32 cellular contexts compared by ENCODE assay signal in the genomic region with DNA sequence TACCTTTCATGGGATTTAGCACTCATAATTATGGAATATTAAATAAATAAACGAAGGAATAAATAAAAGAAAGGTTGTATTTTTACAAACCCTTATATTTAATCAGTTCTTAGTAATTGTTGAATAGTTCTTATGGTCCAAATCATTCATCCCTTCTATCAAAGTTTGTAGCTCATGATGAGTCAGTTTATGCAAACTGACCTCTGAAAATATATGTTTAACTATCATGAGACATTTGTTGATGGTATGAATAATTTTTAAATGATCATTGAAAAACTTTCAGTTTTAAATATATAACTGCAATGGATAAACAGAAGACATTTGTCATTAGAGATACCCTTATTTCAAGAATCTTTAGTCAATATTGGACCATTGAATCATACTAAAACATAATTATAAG.
"Had no signal": no experiment of that assay in that cellular context is flagged by ENCODE, and none has a peak within 500 bp of the region (broad histone marks: within the 10 kb centered on the region; RNA-seq: fewer than 3 reads in every experiment).

No MANE protein-coding gene starts in this region.

- H3K36me3 ChIP-seq: adrenal gland, ascending aorta, brain microvascular endothelial cell, breast epithelium, cardiac muscle cell had no signal

- FAIRE-seq: astrocyte had no signal

- H3K4me3 ChIP-seq: adrenal gland, ascending aorta, body of pancreas, breast epithelium, cardiac muscle cell had no signal

- DNase-seq: activated effector memory CD4-positive, alpha-beta T cell treated with anti-CD3 and anti-CD28 coated beads, Interleukin-2, amount 50 U/mL, for 16 hours; activated effector memory CD4-positive, alpha-beta T cell treated with Interleukin-2 at 50 U/mL for 16 hours; activated gamma-delta T cell; activated naive CD4-positive, alpha-beta T cell; activated naive CD4-positive, alpha-beta T cell treated with anti-CD3 and anti-CD28 coated beads for 36 hours; activated naive CD4-positive, alpha-beta T cell treated with anti-CD3 and anti-CD28 coated beads, Interleukin-2, amount 10 ng/mL, durations not matched to agents 7 days and 5 days; activated naive CD4-positive, alpha-beta T cell treated with anti-CD3 and anti-CD28 coated beads, Interleukin-2, amount 50 U/mL, for 16 hours; activated naive CD4-positive, alpha-beta T cell treated with Interleukin-2 at 50 U/mL for 16 hours; activated naive CD8-positive, alpha-beta T cell treated with anti-CD3 and anti-CD28 coated beads for 36 hours; activated naive CD8-positive, alpha-beta T cell treated with anti-CD3 and anti-CD28 coated beads, Interleukin-2, amount 10 ng/mL, durations not matched to agents 7 days and 5 days; activated naive CD8-positive, alpha-beta T cell treated with anti-CD3 and anti-CD28 coated beads, Interleukin-2, amount 50 U/mL, for 24 hours; activated T-cell treated with anti-CD3 and anti-CD28 coated beads, Interleukin-2, amount 50 U/mL, for 1 hour; activated T-cell treated with anti-CD3 and anti-CD28 coated beads, Interleukin-2, amount 50 U/mL, for 24 hours; activated T-cell treated with anti-CD3 and anti-CD28 coated beads, Interleukin-2, amount 50 U/mL, for 4 hours; activated T-cell treated with anti-CD3 and anti-CD28 coated beads, Interleukin-2, amount 50 U/mL, for 48 hours; activated T-cell treated with anti-CD3 and anti-CD28 coated beads, Interleukin-2, amount 50 U/mL, for 72 hours; adrenal gland; amniotic stem cell; amygdala; anterior cingulate cortex; aorta; body of pancreas; brain microvascular endothelial cell; caudate nucleus; central memory CD4-positive, alpha-beta T cell; cerebellar nuclear complex had no signal

- H3K4me1 ChIP-seq: adrenal gland, ascending aorta, body of pancreas, breast epithelium had no signal

- H3K27me3 ChIP-seq: adrenal gland, ascending aorta, body of pancreas, brain microvascular endothelial cell, breast epithelium, cardiac muscle cell had no signal

- ATAC-seq: activated naive CD4-positive, alpha-beta T cell treated with anti-CD3 and anti-CD28 coated beads, Interleukin-2, amount 50 U/mL, for 72 hours; activated naive CD8-positive, alpha-beta T cell treated with anti-CD3 and anti-CD28 coated beads, Interleukin-2, amount 50 U/mL, for 24 hours; activated T-cell treated with anti-CD3 and anti-CD28 coated beads, Interleukin-2, amount 50 U/mL, for 4 hours; activated T-cell treated with anti-CD3 and anti-CD28 coated beads, Interleukin-2, amount 50 U/mL, for 72 hours; activated T-helper 17 cell treated with anti-CD3 and anti-CD28 coated beads, Interleukin-2, amount 50 U/mL, for 72 hours; body of pancreas had no signal

- H3K9me3 ChIP-seq: ascending aorta, body of pancreas, breast epithelium had no signal

- H3K27ac ChIP-seq: adrenal gland, ascending aorta, body of pancreas, brain microvascular endothelial cell, breast epithelium, cardiac muscle cell had no signal
